In genomic region chr21:29098156-29098555, GRCh38 we compare ENCODE assay signal across 2 cellular contexts.
TF ChIP-seq lines count a peak whose summit lies in the region.

No MANE protein-coding gene starts in this region.

TF ChIP-seq in GM12891, 5 proteins besides CTCF, POLR2A, EP300 and RAD21:
- TF ChIP-seq POLR2AphosphoS5 (IDR thresholded peaks at IDR 0.05; ENCODE audit: low read depth, low read length): no peak
- TF ChIP-seq PAX5 (IDR thresholded peaks at IDR 0.05; ENCODE audit: insufficient read depth, low read length, severe bottlenecking): no peak
- TF ChIP-seq POU2F2 (IDR thresholded peaks at IDR 0.05; ENCODE audit: low read depth, low read length): no peak
- TF ChIP-seq SPI1 (IDR thresholded peaks at IDR 0.05; ENCODE audit: low read depth, low read length): peak; percentile 9; the same call in 1 of the 2 replicates
- no peak for TF ChIP-seq TAF1 (IDR thresholded peaks at IDR 0.05; ENCODE audit: low read depth, low read length)

TF ChIP-seq in K562, 482 proteins besides CTCF, POLR2A, EP300 and RAD21:
- TF ChIP-seq ZNF143 (CRISPR knock-in tag; IDR thresholded peaks at IDR 0.05): no peak
- TF ChIP-seq ZNF174 (CRISPR knock-in tag; IDR thresholded peaks at IDR 0.05): no peak
- TF ChIP-seq SPI1 (IDR thresholded peaks at IDR 0.05; ENCODE audit: borderline replicate concordance, low read depth, low read length): peak; percentile 70; the same call in 1 of the 2 replicates
